Comparison of ENCODE assay signal across 14 cellular contexts in the genomic region with DNA sequence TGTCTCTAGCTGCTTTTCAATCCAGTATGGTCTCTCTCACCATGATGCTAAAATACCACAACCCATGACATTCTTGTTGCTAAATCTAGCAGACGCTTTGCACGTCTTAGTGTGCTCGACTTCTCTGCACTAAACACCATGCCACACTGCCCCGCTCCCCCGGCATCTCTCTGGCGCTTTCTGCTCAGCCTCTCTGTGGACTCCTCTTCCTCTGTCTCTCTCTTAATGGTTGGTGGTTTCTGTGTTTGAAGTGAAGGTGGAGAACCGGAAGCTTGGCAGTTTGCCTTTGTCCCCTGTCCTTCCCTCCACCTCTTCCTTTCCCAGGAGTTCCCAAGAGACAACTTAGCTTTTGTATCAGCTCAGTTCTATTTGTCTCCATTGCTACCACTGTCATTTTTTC. TPM values are rescaled to one million over a fixed set of nuclear protein-coding genes. Genes with fewer than 3 reads are reported as not detected.
A peak's percentile ranks its signal among the peaks of the same experiment; 100 is the strongest.
DNase-seq lines count a peak whose midpoint lies in the region; ATAC-seq, FAIRE-seq and TF ChIP-seq lines count a peak whose summit lies in the region.
"Had no signal": no experiment of that assay in that cellular context is flagged by ENCODE, and none has a peak within 500 bp of the region (broad histone marks: within the 10 kb centered on the region; RNA-seq: fewer than 3 reads in every experiment).

No MANE protein-coding gene starts in this region.

- FAIRE-seq in GM12891 (lab: Jason Lieb, UNC) (peak; percentile 20), D721Med (lab: Jason Lieb, UNC) (no peak), kidney (lab: Jason Lieb, UNC) (no peak)

- H3K4me1 Mint-ChIP-seq in glutamatergic neuron (ENCODE audit: low read depth, unreplicated experiment), result no peaks in the 10 kb centered on the region

- no peak for TF ChIP-seq POLR2A in GM12891 (IDR thresholded peaks at IDR 0.05; ENCODE audit: low read depth, low read length)

- no peaks in the 10 kb centered on the region for H3K4me1 ChIP-seq in kidney (ENCODE audit: control insufficient read depth in 1 of 2, insufficient read depth in 1 of 2, low read depth in 1 of 2, low read length in 2 of 2)
- H3K4me1 ChIP-seq: testis had no signal

- no peak overlapping the region for H3K4me3 ChIP-seq in kidney (ENCODE audit: low read length in 2 of 2)
- H3K4me3 ChIP-seq: testis had no signal

- peaks cover 26 to 59% of the 10 kb centered on the region in 2 donors for H3K36me3 ChIP-seq in kidney (ENCODE audit: control insufficient read depth in 1 of 2, insufficient read depth in 2 of 2, low read length in 2 of 2)

- peaks cover 3% of the 10 kb centered on the region for H3K27me3 Mint-ChIP-seq in glutamatergic neuron (ENCODE audit: unreplicated experiment)

- no peak overlapping the region for H3K4me3 Mint-ChIP-seq in glutamatergic neuron (ENCODE audit: unreplicated experiment)

- no peaks in the 10 kb centered on the region for H3K36me3 Mint-ChIP-seq in glutamatergic neuron (ENCODE audit: unreplicated experiment)

- no peak overlapping the region for H3K9ac ChIP-seq in kidney (ENCODE audit: low read length in 2 of 2)

- intact Hi-C loops in kidney (cut with DNase I), result loop anchor here (10.0 kb wide), 1 partner anchor 270 kb away; no protein-coding TSS in a partner anchor

- TF ChIP-seq CTCF in glutamatergic neuron (IDR thresholded peaks at IDR 0.05; ENCODE audit: partially characterized antibody, unreplicated experiment), result no peak
- no peak for TF ChIP-seq CTCF in D721Med (IDR thresholded peaks at IDR 0.05; ENCODE audit: insufficient read depth, missing control alignments)
- no peak for TF ChIP-seq CTCF in kidney (IDR thresholded peaks at IDR 0.05; ENCODE audit: borderline replicate concordance, extremely low read depth, insufficient read depth)

- H3K27ac Mint-ChIP-seq in glutamatergic neuron (ENCODE audit: unreplicated experiment), result peak overlapping the region; percentile 2

- H3K9me3 Mint-ChIP-seq in glutamatergic neuron (ENCODE audit: unreplicated experiment), result no peaks in the 10 kb centered on the region

- no peaks in the 10 kb centered on the region for H3K9me3 ChIP-seq in kidney (ENCODE audit: control insufficient read depth in 1 of 2, low read length in 2 of 2)
- H3K9me3 ChIP-seq: testis had no signal

- no peak overlapping the region for H3K27ac ChIP-seq in kidney (ENCODE audit: low read depth in 2 of 2, low read length in 2 of 2)
- H3K27ac ChIP-seq: testis had no signal

- ATAC-seq in GM19467 (IDR thresholded peaks at IDR 0.05; ENCODE audit: unreplicated experiment), result peak; percentile 73
- peak; percentile 87 for ATAC-seq in HG03460 (IDR thresholded peaks at IDR 0.05; ENCODE audit: unreplicated experiment)
- ATAC-seq in HG02981 (IDR thresholded peaks at IDR 0.05; ENCODE audit: unreplicated experiment), result no peak

- no peak for DNase-seq in GM12891 (ENCODE audit: insufficient read length, low spot score)
- DNase-seq in glutamatergic neuron, result no peak
- DNase-seq in cerebellar cortex (ENCODE audit: low spot score), result no peak
- DNase-seq in D721Med (ENCODE audit: insufficient read length, low spot score), result no peak
- DNase-seq in kidney, result no peak
- DNase-seq: activated CD4-positive, CD25-positive, alpha-beta regulatory T cell; cortex of kidney; NCI-H774; right cardiac atrium; SHP77 treated with DMSO at 0.1 percent for 48 hours; testis had no signal

TF ChIP-seq in GM12891, 5 proteins besides CTCF, POLR2A, EP300 and RAD21:
- TF ChIP-seq TAF1 (IDR thresholded peaks at IDR 0.05; ENCODE audit: low read depth, low read length) (no peak), PAX5 (IDR thresholded peaks at IDR 0.05; ENCODE audit: insufficient read depth, low read length, severe bottlenecking) (no peak), SPI1 (IDR thresholded peaks at IDR 0.05; ENCODE audit: low read depth, low read length) (peak; percentile 50), POU2F2 (IDR thresholded peaks at IDR 0.05; ENCODE audit: low read depth, low read length) (no peak), POLR2AphosphoS5 (IDR thresholded peaks at IDR 0.05; ENCODE audit: low read depth, low read length) (no peak)

RNA-seq across cellular contexts. Expression of a gene that starts 8.8 kb away (rescaled TPM):
- polyA plus RNA-seq in GM12891 (2012; ENCODE audit: low read depth, missing spikeins), result 33.3 TPM
- total RNA-seq in glutamatergic neuron (ENCODE audit: unreplicated experiment) (40.8 TPM), kidney (56.0 TPM)
- 37.4 TPM for polyA plus RNA-seq in kidney (ENCODE audit: insufficient read depth, low read depth, low replicate concordance)

RNA-seq across cellular contexts. Expression of a gene that starts 55.8 kb away (rescaled TPM):
- polyA plus RNA-seq in GM12891 (2012; ENCODE audit: low read depth, missing spikeins), result 8.1 TPM
- total RNA-seq in glutamatergic neuron (ENCODE audit: unreplicated experiment), result 39.2 TPM
- total RNA-seq in kidney, result 36.6 TPM
- 22.1 TPM for polyA plus RNA-seq in kidney (ENCODE audit: insufficient read depth, low read depth, low replicate concordance)

RNA-seq across cellular contexts. Expression of a gene that starts 55.9 kb away (rescaled TPM):
- 1.2 TPM for polyA plus RNA-seq in GM12891 (2012; ENCODE audit: low read depth, missing spikeins)
- total RNA-seq in glutamatergic neuron (ENCODE audit: unreplicated experiment), result 17.5 TPM
- 7.0 TPM for total RNA-seq in kidney
- 4.9 TPM for polyA plus RNA-seq in kidney (ENCODE audit: insufficient read depth, low read depth, low replicate concordance)
